In genomic region chr2:68043719-68044498, GRCh38 we compare ENCODE assay signal across 15 cellular contexts. TPM values are rescaled to one million over a fixed set of nuclear protein-coding genes. Genes with fewer than 3 reads are reported as not detected.
DNase-seq lines count a peak whose midpoint lies in the region; ATAC-seq, FAIRE-seq and TF ChIP-seq lines count a peak whose summit lies in the region.
"Had no signal": no experiment of that assay in that cellular context is flagged by ENCODE, and none has a peak within 500 bp of the region (broad histone marks: within the 10 kb centered on the region; RNA-seq: fewer than 3 reads in every experiment).

No MANE protein-coding gene starts in this region.

- no peaks in the 10 kb centered on the region for H3K9me3 Mint-ChIP-seq in nephron progenitor cell
- no peaks in the 10 kb centered on the region for H3K9me3 Mint-ChIP-seq in activated T-cell treated with anti-CD3 and anti-CD28 coated beads, Interleukin-2, amount 50 U/mL, for 72 hours
- H3K9me3 Mint-ChIP-seq: activated naive CD8-positive, alpha-beta T cell treated with anti-CD3 and anti-CD28 coated beads for 36 hours; IgD-negative memory B cell; neural crest cell had no signal

- peaks cover 22% of the 10 kb centered on the region for H3K36me3 Mint-ChIP-seq in nephron progenitor cell (ENCODE audit: low read depth)
- peaks cover 0 to 2% of the 10 kb centered on the region in 2 donors for H3K36me3 Mint-ChIP-seq in activated T-cell treated with anti-CD3 and anti-CD28 coated beads, Interleukin-2, amount 50 U/mL, for 72 hours (ENCODE audit: insufficient read depth in 2 of 2)

- no peak overlapping the region for H3K4me2 ChIP-seq in endothelial cell of umbilical vein (ENCODE audit: insufficient read depth, low read length)

- H3K4me3 ChIP-seq in endothelial cell of umbilical vein (replicated peaks in 1 of 3; ENCODE audit: insufficient read depth in 1 of 3, low read depth in 1 of 3, low read length in 3 of 3), result no peak overlapping the region
- H3K4me3 ChIP-seq: left ventricle myocardium inferior had no signal

- peaks cover 8% of the 10 kb centered on the region for H3K79me2 ChIP-seq in endothelial cell of umbilical vein (ENCODE audit: control insufficient read depth, insufficient read depth, low read length)

- POLR2A ChIA-PET in endothelial cell of umbilical vein (lab: Charles Lee), result no interaction called here

- dilution Hi-C loops in endothelial cell of umbilical vein (cut with MboI; ENCODE audit: extremely low pct_ligation_motif_present, low sequenced_read_pairs), result no loop called here

- no TSS peak for BruUV-seq in endothelial cell of umbilical vein (replicated peaks; lab: Mats Ljungman, UMichigan)

- H3K4me1 ChIP-seq in endothelial cell of umbilical vein (ENCODE audit: control insufficient read depth, extremely low read depth, insufficient read depth, low read length), result peaks cover 4% of the 10 kb centered on the region
- H3K4me1 ChIP-seq: left ventricle myocardium inferior had no signal

- no peaks in the 10 kb centered on the region for H3K9me3 ChIP-seq in endothelial cell of umbilical vein (replicated peaks; ENCODE audit: control insufficient read depth, insufficient read depth, low read length)
- H3K9me3 ChIP-seq: left ventricle myocardium inferior had no signal

- H4K20me1 ChIP-seq in endothelial cell of umbilical vein (replicated peaks; ENCODE audit: control insufficient read depth, extremely low read depth, insufficient read depth, low read length), result no peaks in the 10 kb centered on the region

- no peaks in the 10 kb centered on the region for H3K27me3 Mint-ChIP-seq in nephron progenitor cell (ENCODE audit: low read depth, poor library complexity)
- no peaks in the 10 kb centered on the region for H3K27me3 Mint-ChIP-seq in activated T-cell treated with anti-CD3 and anti-CD28 coated beads, Interleukin-2, amount 50 U/mL, for 72 hours (ENCODE audit: low read depth)
- H3K27me3 Mint-ChIP-seq: activated naive CD8-positive, alpha-beta T cell treated with anti-CD3 and anti-CD28 coated beads for 36 hours; IgD-negative memory B cell had no signal

- TF ChIP-seq POLR2A in endothelial cell of umbilical vein (IDR thresholded peaks at IDR 0.05; ENCODE audit: low read depth, low read length), result no peak

- no peaks in the 10 kb centered on the region for H3K4me1 Mint-ChIP-seq in nephron progenitor cell
- H3K4me1 Mint-ChIP-seq in activated T-cell treated with anti-CD3 and anti-CD28 coated beads, Interleukin-2, amount 50 U/mL, for 72 hours (ENCODE audit: low read depth), result peaks cover 6% of the 10 kb centered on the region
- H3K4me1 Mint-ChIP-seq: activated naive CD8-positive, alpha-beta T cell treated with anti-CD3 and anti-CD28 coated beads for 36 hours; neural crest cell had no signal

- ATAC-seq in activated T-cell treated with anti-CD3 and anti-CD28 coated beads, Interleukin-2, amount 50 U/mL, for 72 hours (replicated peaks in 1 of 2), result no peak

- no peaks in the 10 kb centered on the region for H3K36me3 ChIP-seq in endothelial cell of umbilical vein (ENCODE audit: control insufficient read depth in 2 of 2, extremely low read depth in 1 of 2, insufficient read depth in 2 of 2, low read length in 2 of 2)

- CTCF ChIA-PET in endothelial cell of umbilical vein (lab: Charles Lee), result no interaction called here

- no peaks in the 10 kb centered on the region for H3K9me1 ChIP-seq in endothelial cell of umbilical vein (replicated peaks; ENCODE audit: control insufficient read depth, extremely low read depth, insufficient read depth, low read length)

- H3K27me3 ChIP-seq in endothelial cell of umbilical vein (ENCODE audit: control insufficient read depth in 2 of 2, insufficient read depth in 2 of 2, low read length in 2 of 2), result no peaks in the 10 kb centered on the region

- peak overlapping the region; percentile 26 for H3K27ac Mint-ChIP-seq in nephron progenitor cell
- H3K27ac Mint-ChIP-seq in activated T-cell treated with anti-CD3 and anti-CD28 coated beads, Interleukin-2, amount 50 U/mL, for 72 hours, result no peak overlapping the region
- H3K27ac Mint-ChIP-seq: activated naive CD8-positive, alpha-beta T cell treated with anti-CD3 and anti-CD28 coated beads for 36 hours; IgD-negative memory B cell had no signal

- H2AFZ ChIP-seq in endothelial cell of umbilical vein (ENCODE audit: low read depth, low read length), result no peak overlapping the region

- H3K27ac ChIP-seq in endothelial cell of umbilical vein (ENCODE audit: insufficient read depth, low read depth, low read length), result peak overlapping the region; percentile 21
- H3K27ac ChIP-seq: left ventricle myocardium inferior had no signal

- intact Hi-C loops in endothelial cell of umbilical vein (cut with micrococcal nuclease), result no loop called here

- no peak overlapping the region for H3K4me3 Mint-ChIP-seq in nephron progenitor cell
- H3K4me3 Mint-ChIP-seq in activated T-cell treated with anti-CD3 and anti-CD28 coated beads, Interleukin-2, amount 50 U/mL, for 72 hours, result no peak overlapping the region
- H3K4me3 Mint-ChIP-seq: activated naive CD8-positive, alpha-beta T cell treated with anti-CD3 and anti-CD28 coated beads for 36 hours; IgD-negative memory B cell; neural crest cell had no signal

- no peak for TF ChIP-seq CTCF in endothelial cell of umbilical vein (IDR thresholded peaks at IDR 0.05; ENCODE audit: extremely low read depth in 1 of 2, insufficient read depth in 1 of 2, low read depth in 1 of 2, low read length in 2 of 2)
- TF ChIP-seq CTCF in nephron progenitor cell (IDR thresholded peaks at IDR 0.05), result no peak

- no peak for FAIRE-seq in endothelial cell of umbilical vein (lab: Jason Lieb, UNC)

- DNase-seq in Daoy (ENCODE audit: low read depth) (peak; percentile 7), NCI-H69 (lab: John Stamatoyannopoulos, UW) (peak; percentile 17), endothelial cell of umbilical vein (ENCODE audit: low read depth, low spot score) (peak; percentile 25), nephron progenitor cell (no peak), NCI-H345 (lab: John Stamatoyannopoulos, UW) (no peak), hypothalamus (lab: John Stamatoyannopoulos, UW) (no peak), NCI-H128 (lab: John Stamatoyannopoulos, UW; ENCODE audit: unreplicated experiment) (no peak)
- DNase-seq in activated T-cell treated with anti-CD3 and anti-CD28 coated beads, Interleukin-2, amount 50 U/mL, for 72 hours, result no peak
- DNase-seq: activated naive CD8-positive, alpha-beta T cell treated with anti-CD3 and anti-CD28 coated beads for 36 hours; C1 segment of cervical spinal cord; head of caudate nucleus; left ventricle myocardium inferior; NCI-H187 treated with DMSO at 0.1 percent for 48 hours had no signal

- H3K9ac ChIP-seq in endothelial cell of umbilical vein (replicated peaks; ENCODE audit: extremely low read depth, insufficient read depth, low read length), result no peak overlapping the region

TF ChIP-seq in endothelial cell of umbilical vein, 7 proteins besides CTCF, POLR2A, EP300 and RAD21:
- TF ChIP-seq POLR2AphosphoS5 (IDR thresholded peaks at IDR 0.05; ENCODE audit: insufficient read depth, low read depth, low read length) (no peak), FOS (IDR thresholded peaks at IDR 0.05; ENCODE audit: borderline replicate concordance, insufficient read depth, low read length) (peak; percentile 48), MYC (IDR thresholded peaks at IDR 0.05; ENCODE audit: low read depth, low read length) (no peak)

RNA-seq across cellular contexts. Expression of gene C1D, which starts 18.9 kb away (rescaled TPM):
- 44.5 and 51.3 TPM in 2 replicates for total RNA-seq in Daoy (2014; rRNA removed; shearing (Covaris generic))
- 11.1 and 11.4 TPM in 2 replicates for total RNA-seq in endothelial cell of umbilical vein
- 7.7 and 14.0 TPM in 2 replicates for polyA plus RNA-seq in endothelial cell of umbilical vein
- 21.1 and 25.3 TPM in 2 replicates for polyA plus RNA-seq in endothelial cell of umbilical vein (2011; cell fraction: cytosol; rRNA removed)
- 7.8 and 16.0 TPM in 2 replicates for polyA plus RNA-seq in endothelial cell of umbilical vein (2011; cell fraction: nucleus; rRNA removed)
- polyA plus RNA-seq in endothelial cell of umbilical vein (2012), result 24.5 and 25.9 TPM in 2 replicates
- polyA minus RNA-seq in endothelial cell of umbilical vein, result 2.5 and 5.1 TPM in 2 replicates
- 4.2 TPM for polyA minus RNA-seq in endothelial cell of umbilical vein (2011; cell fraction: cytosol; rRNA and poly(A)+ RNA removed)
- 4.3 and 6.1 TPM in 2 replicates for polyA minus RNA-seq in endothelial cell of umbilical vein (2011; cell fraction: nucleus; rRNA and poly(A)+ RNA removed)
- total RNA-seq in activated T-cell treated with anti-CD3 and anti-CD28 coated beads, Interleukin-2, amount 50 U/mL, for 72 hours, result 10 to 100 TPM; 22.5 to 26.9 TPM

Comparison
In these comparisons a context has a peak if more than half of its experiments do, and no peak if none do; other contexts are left out.
1. DNase-seq: peak in Daoy (single experiment), NCI-H69 (single experiment) and endothelial cell of umbilical vein (single experiment); none in nephron progenitor cell (single experiment), activated T-cell treated with anti-CD3 and anti-CD28 coated beads, Interleukin-2, amount 50 U/mL, for 72 hours (0 of 2), NCI-H345 (single experiment), hypothalamus (0 of 51) and NCI-H128 (single experiment).